ENCODE assay signal across 1 cellular context in genomic region chr17:7842950-7843535, GRCh38.
TF ChIP-seq lines count a peak whose summit lies in the region.

No MANE protein-coding gene starts in this region.

TF ChIP-seq in A549, 52 proteins besides CTCF, POLR2A, EP300 and RAD21 (continued from another document):
- TF ChIP-seq ESRRA (IDR thresholded peaks at IDR 0.05; ENCODE audit: borderline replicate concordance, low read length) (no peak), NPAS2 (CRISPR knock-in tag; IDR thresholded peaks at IDR 0.05; ENCODE audit: borderline replicate concordance) (no peak), HOXA7 (CRISPR knock-in tag; IDR thresholded peaks at IDR 0.05) (peak; percentile 47), HOXB5 (CRISPR knock-in tag; IDR thresholded peaks at IDR 0.05) (no peak), TFCP2L1 (CRISPR knock-in tag; IDR thresholded peaks at IDR 0.05) (peak; percentile 86), HDAC2 (IDR thresholded peaks at IDR 0.05) (no peak), CBX2 (IDR thresholded peaks at IDR 0.05; ENCODE audit: borderline replicate concordance, low read depth) (no peak; the same call in 1 of the 2 replicates), PBX3 (IDR thresholded peaks at IDR 0.05) (no peak), ZNF302 (CRISPR knock-in tag; IDR thresholded peaks at IDR 0.05) (no peak), RNF2 (IDR thresholded peaks at IDR 0.05; ENCODE audit: borderline replicate concordance, low read depth) (no peak), CHD2 (IDR thresholded peaks at IDR 0.05; ENCODE audit: low read length, partially characterized antibody) (peak; percentile 25), POLR2AphosphoS2 (conservative IDR thresholded peaks at IDR 0.05; ENCODE audit: low read length) (no peak; the same call in none of the 2 replicates), FOSB (CRISPR knock-in tag; IDR thresholded peaks at IDR 0.05) (peak; percentile 65), CHD4 (IDR thresholded peaks at IDR 0.05; ENCODE audit: borderline replicate concordance) (no peak), ELK1 (IDR thresholded peaks at IDR 0.05; ENCODE audit: low read depth, low read length) (no peak), RARB (CRISPR knock-in tag; IDR thresholded peaks at IDR 0.05) (0 out of 2 replicates have a peak, but pooled peaks have one; percentile 43), MYC (IDR thresholded peaks at IDR 0.05; ENCODE audit: borderline replicate concordance, low read length) (0 out of 2 replicates have a peak, but pooled peaks have one; percentile 8), HEYL (CRISPR knock-in tag; IDR thresholded peaks at IDR 0.05) (no peak), BCL3 (IDR thresholded peaks at IDR 0.05) (no peak), HOXB13 (CRISPR knock-in tag; IDR thresholded peaks at IDR 0.05; ENCODE audit: low read depth) (no peak), BHLHE40 (IDR thresholded peaks at IDR 0.05; ENCODE audit: low read depth, low read length) (no peak), CBX8 (IDR thresholded peaks at IDR 0.05) (no peak), JUN (IDR thresholded peaks at IDR 0.05) (no peak), SMC3 (IDR thresholded peaks at IDR 0.05) (no peak), JUNB (IDR thresholded peaks at IDR 0.05) (no peak; the same call in 1 of the 2 replicates), SREBF2 (IDR thresholded peaks at IDR 0.05) (no peak), FOSL2 (IDR thresholded peaks at IDR 0.05) (no peak), FOSL2 (CRISPR knock-in tag; IDR thresholded peaks at IDR 0.05) (no peak), PHF8 (IDR thresholded peaks at IDR 0.05; ENCODE audit: borderline replicate concordance, low read depth) (peak; percentile 20; the same call in 1 of the 2 replicates), CEBPB (IDR thresholded peaks at IDR 0.05) (no peak), MAFK (IDR thresholded peaks at IDR 0.05; ENCODE audit: partially characterized antibody) (peak; percentile 84), GATA3 (IDR thresholded peaks at IDR 0.05; ENCODE audit: borderline replicate concordance) (no peak), E2F6 (IDR thresholded peaks at IDR 0.05; ENCODE audit: borderline replicate concordance, low read depth) (no peak; the same call in 1 of the 2 replicates), REST (IDR thresholded peaks at IDR 0.05) (peak; percentile 13; the same call in 1 of the 2 replicates), FOXS1 (CRISPR knock-in tag; IDR thresholded peaks at IDR 0.05) (no peak), ZSCAN20 (CRISPR knock-in tag; IDR thresholded peaks at IDR 0.05) (no peak), HES2 (IDR thresholded peaks at IDR 0.05) (no peak), ZC3H11A (IDR thresholded peaks at IDR 0.05) (no peak), TP53 (CRISPR knock-in tag; IDR thresholded peaks at IDR 0.05) (no peak), KDM1A (IDR thresholded peaks at IDR 0.05; ENCODE audit: low read depth) (no peak), NFE2L2 (conservative IDR thresholded peaks at IDR 0.05; ENCODE audit: low read length) (no peak), EHMT2 (IDR thresholded peaks at IDR 0.05; ENCODE audit: low read depth) (no peak), ATOH8 (CRISPR knock-in tag; IDR thresholded peaks at IDR 0.05; ENCODE audit: low read depth) (no peak)
